In the genomic region with DNA sequence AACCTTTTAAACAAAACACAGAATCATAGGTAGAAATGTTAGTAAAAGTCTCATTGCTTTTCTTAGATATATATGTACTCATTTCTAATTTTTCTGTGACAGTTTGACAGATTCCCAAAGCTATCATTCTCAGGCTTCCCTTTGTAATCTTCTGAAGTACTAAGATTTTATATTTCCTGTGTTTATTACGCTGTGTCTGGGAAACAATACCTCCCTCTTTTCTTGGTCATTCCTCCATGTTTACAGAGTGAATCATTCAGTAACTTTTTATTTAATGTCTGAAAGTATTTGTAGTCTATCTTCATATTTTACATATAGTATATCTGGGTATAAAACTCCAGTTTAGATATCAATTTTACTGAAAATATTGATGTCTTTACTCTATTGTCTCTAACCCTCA, we compare ENCODE assay signal across 10 cellular contexts.
"Had no signal": no experiment of that assay in that cellular context is flagged by ENCODE, and none has a peak within 500 bp of the region (broad histone marks: within the 10 kb centered on the region; RNA-seq: fewer than 3 reads in every experiment).

No MANE protein-coding gene starts in this region.

- H3K36me3 ChIP-seq: HAP-1 had no signal

- H3K9me3 ChIP-seq: HAP-1 had no signal

- H3K4me2 ChIP-seq: KMS-11 had no signal

- ATAC-seq: HCT116, HepG2 had no signal

- H3K27ac ChIP-seq: GM23248, KMS-11 had no signal

- H2AFZ ChIP-seq: GM23248 had no signal

- H3K4me3 ChIP-seq: GM23248, HAP-1 had no signal

- H3K9ac ChIP-seq: GM23248, KMS-11 had no signal

- DNase-seq: GM23248, GOT3, H7, HFFc6, Karpas-422, KBM-7 had no signal

- FAIRE-seq: HepG2 had no signal
